ENCODE assay signal across 1 cellular context in the genomic region with DNA sequence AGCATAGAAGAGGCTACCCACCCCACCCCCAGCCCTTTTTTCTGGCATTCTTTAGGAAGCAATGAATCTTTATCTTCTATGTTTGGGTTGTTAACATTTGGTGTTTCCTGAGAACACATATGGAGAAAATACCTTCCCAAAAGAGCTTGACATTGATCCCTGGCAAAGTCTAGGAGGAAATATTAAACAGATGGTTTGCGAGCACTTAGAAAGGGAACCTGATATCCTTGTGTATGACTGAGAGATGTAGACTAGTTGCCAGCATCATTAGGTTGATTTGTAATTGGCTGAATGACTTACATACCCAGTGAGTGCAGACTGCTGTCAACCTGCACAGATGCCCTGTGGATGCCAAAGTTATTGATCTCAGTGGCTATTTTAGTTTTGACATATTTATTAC.
TF ChIP-seq lines count a peak whose summit lies in the region.

No MANE protein-coding gene starts in this region.

TF ChIP-seq in SK-N-SH treated with all-trans-retinoic acid at 6 μM for 48 hours, 23 proteins besides CTCF, POLR2A, EP300 and RAD21 (continued from another document):
- TF ChIP-seq, protein P1, sequence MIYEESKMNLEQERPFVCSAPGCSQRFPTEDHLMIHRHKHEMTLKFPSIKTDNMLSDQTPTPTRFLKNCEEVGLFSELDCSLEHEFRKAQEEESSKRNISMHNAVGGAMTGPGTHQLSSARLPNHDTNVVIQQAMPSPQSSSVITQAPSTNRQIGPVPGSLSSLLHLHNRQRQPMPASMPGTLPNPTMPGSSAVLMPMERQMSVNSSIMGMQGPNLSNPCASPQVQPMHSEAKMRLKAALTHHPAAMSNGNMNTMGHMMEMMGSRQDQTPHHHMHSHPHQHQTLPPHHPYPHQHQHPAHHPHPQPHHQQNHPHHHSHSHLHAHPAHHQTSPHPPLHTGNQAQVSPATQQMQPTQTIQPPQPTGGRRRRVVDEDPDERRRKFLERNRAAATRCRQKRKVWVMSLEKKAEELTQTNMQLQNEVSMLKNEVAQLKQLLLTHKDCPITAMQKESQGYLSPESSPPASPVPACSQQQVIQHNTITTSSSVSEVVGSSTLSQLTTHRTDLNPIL (CRISPR knock-in tag; IDR thresholded peaks at IDR 0.05; ENCODE audit: low read depth): no peak
- TF ChIP-seq RARB (CRISPR knock-in tag; IDR thresholded peaks at IDR 0.05): 0 out of 2 replicates have a peak, but pooled peaks have one; percentile 43
- no peak for TF ChIP-seq SNAI2 (CRISPR knock-in tag; IDR thresholded peaks at IDR 0.05)
- peak; percentile 64; the same call in 1 of the 2 replicates for TF ChIP-seq ZC3H10 (CRISPR knock-in tag; IDR thresholded peaks at IDR 0.05)
- no peak for TF ChIP-seq CSDC2 (CRISPR knock-in tag; IDR thresholded peaks at IDR 0.05)
- TF ChIP-seq, protein P2, sequence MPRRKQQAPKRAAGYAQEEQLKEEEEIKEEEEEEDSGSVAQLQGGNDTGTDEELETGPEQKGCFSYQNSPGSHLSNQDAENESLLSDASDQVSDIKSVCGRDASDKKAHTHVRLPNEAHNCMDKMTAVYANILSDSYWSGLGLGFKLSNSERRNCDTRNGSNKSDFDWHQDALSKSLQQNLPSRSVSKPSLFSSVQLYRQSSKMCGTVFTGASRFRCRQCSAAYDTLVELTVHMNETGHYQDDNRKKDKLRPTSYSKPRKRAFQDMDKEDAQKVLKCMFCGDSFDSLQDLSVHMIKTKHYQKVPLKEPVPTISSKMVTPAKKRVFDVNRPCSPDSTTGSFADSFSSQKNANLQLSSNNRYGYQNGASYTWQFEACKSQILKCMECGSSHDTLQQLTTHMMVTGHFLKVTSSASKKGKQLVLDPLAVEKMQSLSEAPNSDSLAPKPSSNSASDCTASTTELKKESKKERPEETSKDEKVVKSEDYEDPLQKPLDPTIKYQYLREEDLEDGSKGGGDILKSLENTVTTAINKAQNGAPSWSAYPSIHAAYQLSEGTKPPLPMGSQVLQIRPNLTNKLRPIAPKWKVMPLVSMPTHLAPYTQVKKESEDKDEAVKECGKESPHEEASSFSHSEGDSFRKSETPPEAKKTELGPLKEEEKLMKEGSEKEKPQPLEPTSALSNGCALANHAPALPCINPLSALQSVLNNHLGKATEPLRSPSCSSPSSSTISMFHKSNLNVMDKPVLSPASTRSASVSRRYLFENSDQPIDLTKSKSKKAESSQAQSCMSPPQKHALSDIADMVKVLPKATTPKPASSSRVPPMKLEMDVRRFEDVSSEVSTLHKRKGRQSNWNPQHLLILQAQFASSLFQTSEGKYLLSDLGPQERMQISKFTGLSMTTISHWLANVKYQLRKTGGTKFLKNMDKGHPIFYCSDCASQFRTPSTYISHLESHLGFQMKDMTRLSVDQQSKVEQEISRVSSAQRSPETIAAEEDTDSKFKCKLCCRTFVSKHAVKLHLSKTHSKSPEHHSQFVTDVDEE (CRISPR knock-in tag; IDR thresholded peaks at IDR 0.05): no peak
- no peak for TF ChIP-seq BACH2 (CRISPR knock-in tag; IDR thresholded peaks at IDR 0.05; ENCODE audit: borderline replicate concordance)
- no peak for TF ChIP-seq TCF4 (CRISPR knock-in tag; IDR thresholded peaks at IDR 0.05; ENCODE audit: borderline replicate concordance)
- peak; percentile 89 for TF ChIP-seq TOX (CRISPR knock-in tag; IDR thresholded peaks at IDR 0.05; ENCODE audit: borderline replicate concordance)
- no peak for TF ChIP-seq ARNTL (CRISPR knock-in tag; IDR thresholded peaks at IDR 0.05; ENCODE audit: borderline replicate concordance, low read depth)
- no peak for TF ChIP-seq PPARA (CRISPR knock-in tag; IDR thresholded peaks at IDR 0.05; ENCODE audit: borderline replicate concordance)
